Comparison of ENCODE assay signal across 15 cellular contexts in the genomic region with DNA sequence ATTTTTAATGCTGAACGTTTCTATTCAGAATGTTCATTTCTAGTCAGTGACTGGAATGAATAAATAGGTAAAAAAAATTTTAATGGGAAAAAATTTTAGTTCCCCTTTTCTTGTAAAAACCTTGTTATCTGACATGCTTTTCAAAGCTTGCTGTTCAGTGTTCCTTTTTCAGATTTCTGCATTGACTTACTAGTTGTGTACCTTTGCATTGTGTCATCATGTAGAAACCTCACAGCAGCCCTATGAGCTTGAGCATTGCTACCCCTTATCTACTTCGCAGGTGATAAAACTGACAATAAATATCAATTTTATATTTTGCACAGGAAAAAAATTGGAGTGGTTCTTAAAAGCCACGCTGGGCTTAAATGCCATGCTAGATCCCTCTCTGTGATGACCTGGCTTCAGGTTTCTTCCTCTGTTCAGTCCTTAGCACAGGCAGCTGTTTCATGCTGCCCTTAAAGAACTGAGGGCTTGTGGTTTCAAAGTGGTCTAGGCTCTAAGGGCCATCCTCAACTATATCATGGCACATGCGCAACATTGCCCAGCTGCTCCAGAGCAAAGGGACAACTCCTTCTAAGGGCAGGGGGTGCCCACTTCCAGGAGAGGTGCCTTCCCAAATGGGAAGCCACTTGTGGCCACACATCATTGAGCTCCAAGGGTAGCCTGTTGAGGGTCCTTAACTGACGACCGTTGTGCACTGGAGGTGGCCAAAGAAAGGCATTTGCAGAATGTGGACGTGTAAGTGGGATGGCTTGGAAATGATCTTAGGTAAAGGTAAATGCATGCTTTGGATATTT. TPM values are rescaled to one million over a fixed set of nuclear protein-coding genes. Genes with fewer than 3 reads are reported as not detected.
A peak's percentile ranks its signal among the peaks of the same experiment; 100 is the strongest.
DNase-seq lines count a peak whose midpoint lies in the region; ATAC-seq, FAIRE-seq and TF ChIP-seq lines count a peak whose summit lies in the region.
"Had no signal": no experiment of that assay in that cellular context is flagged by ENCODE, and none has a peak within 500 bp of the region (broad histone marks: within the 10 kb centered on the region; RNA-seq: fewer than 3 reads in every experiment).

No MANE protein-coding gene starts in this region.

- TF ChIP-seq POLR2A in H1 (IDR thresholded peaks at IDR 0.05; ENCODE audit: control extremely low read depth in 1 of 2, low read depth in 2 of 2, low read length in 2 of 2) (no peak), prostate gland (IDR thresholded peaks at IDR 0.05) (no peak)

- BruUV-seq in Caco-2 (replicated peaks; lab: Mats Ljungman, UMichigan), result no TSS peak

- H3K27ac Mint-ChIP-seq in CD14-positive monocyte (peak overlapping the region; percentile 7 to 76 (median 58)), Caco-2 (ENCODE audit: unreplicated experiment) (peak overlapping the region; percentile 23)

- H3K9me3 ChIP-seq in Caco-2 (no peaks in the 10 kb centered on the region), H1 (ENCODE audit: insufficient read depth in 2 of 2, low read depth in 1 of 2, low read length in 1 of 2) (no peaks in the 10 kb centered on the region), prostate gland (no peaks in the 10 kb centered on the region)
- H3K9me3 ChIP-seq: BLaER1, stomach had no signal

- H2BK15ac ChIP-seq in H1 (ENCODE audit: low read length), result no peak overlapping the region

- no peak for ATAC-seq in HG02885 (IDR thresholded peaks at IDR 0.05; ENCODE audit: poor library complexity, unreplicated experiment)
- ATAC-seq: HepG2 had no signal

- no peak overlapping the region for H3K4me2 ChIP-seq in H1 (ENCODE audit: insufficient read depth in 1 of 2, low read depth in 2 of 2, low read length in 2 of 2)
- H3K4me2 ChIP-seq: BLaER1 had no signal

- H3K36me3 ChIP-seq in Caco-2 (ENCODE audit: control insufficient read depth, insufficient read depth, low read length), result no peaks in the 10 kb centered on the region; the same call in 1 of the 2 replicates
- no peaks in the 10 kb centered on the region for H3K36me3 ChIP-seq in H1 (ENCODE audit: control insufficient read depth in 2 of 4, insufficient read depth in 4 of 4, low read length in 3 of 4)
- no peaks in the 10 kb centered on the region for H3K36me3 ChIP-seq in prostate gland

- CTCF ChIA-PET in Caco-2 (lab: Charles Lee), result interaction anchor here (0.6 kb wide), 1 partner anchor 583 kb away, joined by 3 read pairs; no protein-coding TSS in a partner anchor
- CTCF ChIA-PET in H1 (lab: Charles Lee; ENCODE audit: partially characterized antibody), result interaction anchor here (0.8 to 2.0 kb wide), 5 partner anchors 20 to 123 kb away, joined by 3 to 6 read pairs (median 3); no protein-coding TSS in a partner anchor

- no peak overlapping the region for H2AK5ac ChIP-seq in H1 (ENCODE audit: low read depth, low read length)

- H4K8ac ChIP-seq in H1 (ENCODE audit: extremely low read depth, insufficient read depth, low read length), result no peak overlapping the region; the same call in 1 of the 2 replicates

- 81% methylated on average over 7 of the region's 7 CpGs; no CpG with 5 or more reads in 1 of the 2 experiments for WGBS in H1 (ENCODE audit: extremely low coverage in 1 of 2, insufficient coverage in 1 of 2, insufficient read length in 1 of 2, insufficient replicate concordance in 2 of 2, low coverage in 1 of 2, low lambda C conversion rate in 2 of 2, missing lambda C conversion rate in 1 of 2), 2 experiments
- 89% methylated on average over 7 of the region's 7 CpGs for WGBS in prostate gland

- H3K79me2 ChIP-seq in H1 (ENCODE audit: control insufficient read depth in 1 of 2, insufficient read depth in 2 of 2, low read length in 2 of 2), result no peaks in the 10 kb centered on the region

- H3K27me3 ChIP-seq in Caco-2 (replicated peaks; ENCODE audit: control insufficient read depth, insufficient read depth, low read length) (no peaks in the 10 kb centered on the region), H1 (replicated peaks in 1 of 4; ENCODE audit: control insufficient read depth in 3 of 4, extremely low read depth in 1 of 4, insufficient read depth in 3 of 4, low read length in 3 of 4) (no peaks in the 10 kb centered on the region), prostate gland (replicated peaks; ENCODE audit: insufficient read depth) (no peaks in the 10 kb centered on the region)
- H3K27me3 ChIP-seq: BLaER1, stomach had no signal

- H3K27me3 Mint-ChIP-seq in CD14-positive monocyte (ENCODE audit: low read depth in 3 of 3), result no peaks in the 10 kb centered on the region
- H3K27me3 Mint-ChIP-seq in Caco-2 (ENCODE audit: insufficient read depth, unreplicated experiment), result no peaks in the 10 kb centered on the region

- H2BK20ac ChIP-seq in H1 (ENCODE audit: low read length), result no peak overlapping the region

- H3K4me3 Mint-ChIP-seq in CD14-positive monocyte (no peak overlapping the region), Caco-2 (ENCODE audit: unreplicated experiment) (no peak overlapping the region)

- no peak overlapping the region for H3K4me3 ChIP-seq in Caco-2 (ENCODE audit: low read depth, low read length)
- no peak overlapping the region for H3K4me3 ChIP-seq in H1 (ENCODE audit: extremely low read depth in 1 of 4, insufficient read depth in 2 of 4, low read depth in 3 of 4, low read length in 4 of 4)
- H3K4me3 ChIP-seq in prostate gland, result no peak overlapping the region
- H3K4me3 ChIP-seq: BLaER1, stomach had no signal

- H3K4ac ChIP-seq in H1 (replicated peaks; ENCODE audit: insufficient read length, low read depth, low read length), result no peak overlapping the region

- H2BK120ac ChIP-seq in H1 (replicated peaks; ENCODE audit: low read depth, low read length), result no peak overlapping the region

- 0 out of 2 replicates have a peak, but pooled peaks cover 2% of the 10 kb centered on the region for H3K79me1 ChIP-seq in H1 (ENCODE audit: low read depth, low read length)

- no peak overlapping the region for H2BK12ac ChIP-seq in H1 (ENCODE audit: low read depth, low read length)

- intact Hi-C loops in CD14-positive monocyte (cut with micrococcal nuclease), result no loop called here
- intact Hi-C loops in Caco-2 (cut with micrococcal nuclease; ENCODE audit: unreplicated experiment), result loop anchor here (10.0 kb wide), 1 partner anchor 135 kb away; no protein-coding TSS in a partner anchor
- intact Hi-C loops in prostate gland (cut with DNase I), result no loop called here

- POLR2A ChIA-PET in Caco-2 (lab: Charles Lee) (no interaction called here), H1 (lab: Charles Lee; ENCODE audit: partially characterized antibody) (interaction anchor here (0.6 to 1.5 kb wide), 2 partner anchors 9 to 190 kb away, joined by 3 read pairs; no protein-coding TSS in a partner anchor)

- no peak overlapping the region; a peak in 1 of 7 replicates for H3K9ac ChIP-seq in H1 (replicated peaks in 1 of 4; ENCODE audit: extremely low read depth in 1 of 4, low read depth in 3 of 4, low read length in 3 of 4)
- H3K9ac ChIP-seq: BLaER1 had no signal

- no peak for TF ChIP-seq RAD21 in H1 (IDR thresholded peaks at IDR 0.05 in 1 of 2, conservative IDR thresholded peaks at IDR 0.05 in 1 of 2; ENCODE audit: low read depth in 2 of 2, low read length in 2 of 2)

- H3K56ac ChIP-seq in H1 (replicated peaks; ENCODE audit: insufficient read length, low read depth, low read length), result no peak overlapping the region

- no peaks in the 10 kb centered on the region for H3K4me1 ChIP-seq in Caco-2
- no peaks in the 10 kb centered on the region; a peak in 1 of 7 replicates for H3K4me1 ChIP-seq in H1 (replicated peaks in 1 of 4; ENCODE audit: control insufficient read depth in 3 of 4, insufficient read depth in 4 of 4, low read length in 3 of 4)
- no peaks in the 10 kb centered on the region for H3K4me1 ChIP-seq in prostate gland (replicated peaks)

- no peak for TF ChIP-seq CTCF in CD14-positive monocyte (IDR thresholded peaks at IDR 0.05)
- TF ChIP-seq CTCF in Caco-2 (IDR thresholded peaks at IDR 0.05; ENCODE audit: insufficient read depth in 1 of 2, low read depth in 1 of 2, low read length in 1 of 2, severe bottlenecking in 1 of 2, unreplicated experiment in 1 of 2), result no peak
- TF ChIP-seq CTCF in H1 (IDR thresholded peaks at IDR 0.05; ENCODE audit: control extremely low read depth in 1 of 3, insufficient read depth in 1 of 3, low read depth in 1 of 3, low read length in 3 of 3), result no peak
- no peak for TF ChIP-seq CTCF in prostate gland (IDR thresholded peaks at IDR 0.05)

- no peak overlapping the region for H4K5ac ChIP-seq in H1 (ENCODE audit: insufficient read length, low read depth, low read length)

- H4K20me1 ChIP-seq in H1 (replicated peaks in 1 of 2; ENCODE audit: control insufficient read depth in 1 of 2, insufficient read depth in 2 of 2, low read length in 2 of 2), result peaks cover 2 to 5% of the 10 kb centered on the region in 2 experiments

- no peaks in the 10 kb centered on the region for H3K23me2 ChIP-seq in H1 (ENCODE audit: low read depth, low read length)

- no peak overlapping the region for H3K14ac ChIP-seq in H1 (ENCODE audit: insufficient read length)

- no peak overlapping the region for H4K91ac ChIP-seq in H1 (replicated peaks; ENCODE audit: insufficient read length, low read length)

- no peak overlapping the region for H3K27ac ChIP-seq in H1 (ENCODE audit: low read depth, low read length)
- no peak overlapping the region for H3K27ac ChIP-seq in prostate gland
- H3K27ac ChIP-seq: BLaER1 had no signal

- H3K36me3 Mint-ChIP-seq in CD14-positive monocyte, result peaks cover 27 to 50% of the 10 kb centered on the region in 2 donors
- H3K36me3 Mint-ChIP-seq in Caco-2 (ENCODE audit: insufficient read depth, unreplicated experiment), result peaks cover 28% of the 10 kb centered on the region

- no peak for FAIRE-seq in H1 (lab: Jason Lieb, UNC)
- FAIRE-seq: HepG2 had no signal

- no peak overlapping the region for H3K23ac ChIP-seq in H1 (ENCODE audit: insufficient read length)

- no peak overlapping the region for H3K18ac ChIP-seq in H1 (ENCODE audit: extremely low read depth, low read length)

- DNase-seq in CD14-positive monocyte (ENCODE audit: low spot score), result no peak
- no peak for DNase-seq in Caco-2
- DNase-seq in NCI-H510A treated with DMSO at 0.1 percent for 48 hours (lab: John Stamatoyannopoulos, UW), result peak; percentile 14
- DNase-seq in H1 (ENCODE audit: low read depth in 1 of 2, low spot score in 2 of 2), result no peak
- DNase-seq in hippocampal formation (lab: John Stamatoyannopoulos, UW), result no peak
- no peak for DNase-seq in prostate gland (ENCODE audit: low spot score)
- no peak for DNase-seq in activated CD4-positive, CD25-positive, alpha-beta regulatory T cell (lab: John Stamatoyannopoulos, UW)
- DNase-seq: kidney glomerular epithelial cell; NCI-H1092; NCI-H524 treated with DMSO at 0.1 percent for 48 hours; stimulated activated CD4-positive, alpha-beta T cell treated with anti-CD3 and anti-CD28 coated beads, Interleukin-4, amount 100 ng/mL, for 4 hours; stomach had no signal

- H2BK5ac ChIP-seq in H1 (ENCODE audit: low read depth, low read length), result no peak overlapping the region

- H2AFZ ChIP-seq in H1 (ENCODE audit: low read length), result no peak overlapping the region

- H3K9me3 Mint-ChIP-seq in CD14-positive monocyte, result no peaks in the 10 kb centered on the region
- H3K9me3 Mint-ChIP-seq in Caco-2 (ENCODE audit: unreplicated experiment), result no peaks in the 10 kb centered on the region

- TF ChIP-seq EP300 in H1 (IDR thresholded peaks at IDR 0.05; ENCODE audit: borderline replicate concordance in 1 of 2, low read depth in 2 of 2, low read length in 2 of 2), result no peak

- H3K4me1 Mint-ChIP-seq in CD14-positive monocyte (peaks cover 75% of the 10 kb centered on the region), Caco-2 (ENCODE audit: low read depth, unreplicated experiment) (peaks cover 24% of the 10 kb centered on the region)

RNA-seq across cellular contexts. Expression of gene GPR183, which starts 7.5 kb away (rescaled TPM):
- 100 to 1,000 TPM; 190 to 288 TPM for polyA plus RNA-seq in CD14-positive monocyte
- not detected in 2 replicates for total RNA-seq in Caco-2 (2022)
- not detected in 2 replicates for total RNA-seq in H1 (2021; fragmentation: NEBNext Ultra II Directional; extraction: Animal tissue kit (Norgen Biotek cat#: 25700))
- not detected in 2 replicates for polyA plus RNA-seq in H1 (2011; rRNA removed)
- not detected for polyA plus RNA-seq in H1 (2011; cell fraction: cytosol; rRNA removed)
- polyA plus RNA-seq in H1 (2011; cell fraction: nucleus; rRNA removed), result not detected
- not detected in 4 replicates for polyA plus RNA-seq in H1 (2012, experiment 1 of 2)
- polyA plus RNA-seq in H1 (2012, experiment 2 of 2), result not detected
- not detected for polyA plus RNA-seq in H1 (2013, experiment 1 of 2)
- not detected for polyA plus RNA-seq in H1 (2013, experiment 2 of 2)
- not detected in 2 replicates for polyA minus RNA-seq in H1 (2011; rRNA and poly(A)+ RNA removed)
- not detected for polyA minus RNA-seq in H1 (2011; cell fraction: cytosol; rRNA and poly(A)+ RNA removed)
- not detected for polyA minus RNA-seq in H1 (2011; cell fraction: nucleus; rRNA and poly(A)+ RNA removed)
- total RNA-seq in prostate gland, result 1 to 10 TPM; 2.6 to 3.8 TPM
- total RNA-seq: HepG2 had no signal
- polyA plus RNA-seq: HepG2 had no signal

RNA-seq across cellular contexts. Expression of gene GPR18, which starts 41.6 kb away (rescaled TPM):
- polyA plus RNA-seq in CD14-positive monocyte (1 to 10 TPM; 1.7 to 2.2 TPM), H1 (2011; rRNA removed) (not detected in 2 replicates)
- total RNA-seq in Caco-2 (2022) (not detected in 2 replicates), prostate gland (1 to 10 TPM in 1 of 2 donors, not detected in 1; 1.4 TPM)
- not detected in 2 replicates for total RNA-seq in H1 (2021; fragmentation: NEBNext Ultra II Directional; extraction: Animal tissue kit (Norgen Biotek cat#: 25700))
- polyA plus RNA-seq in H1 (2011; cell fraction: cytosol; rRNA removed), result not detected
- polyA plus RNA-seq in H1 (2011; cell fraction: nucleus; rRNA removed), result not detected
- not detected in 4 replicates for polyA plus RNA-seq in H1 (2012, experiment 1 of 2)
- polyA plus RNA-seq in H1 (2012, experiment 2 of 2), result not detected
- polyA plus RNA-seq in H1 (2013, experiment 1 of 2), result not detected
- not detected for polyA plus RNA-seq in H1 (2013, experiment 2 of 2)
- polyA minus RNA-seq in H1 (2011; rRNA and poly(A)+ RNA removed), result not detected in 2 replicates
- polyA minus RNA-seq in H1 (2011; cell fraction: cytosol; rRNA and poly(A)+ RNA removed), result not detected
- polyA minus RNA-seq in H1 (2011; cell fraction: nucleus; rRNA and poly(A)+ RNA removed), result not detected
- total RNA-seq: HepG2, stomach had no signal
- polyA plus RNA-seq: HepG2 had no signal
